Comparison of ENCODE assay signal across 8 cellular contexts in the genomic region with DNA sequence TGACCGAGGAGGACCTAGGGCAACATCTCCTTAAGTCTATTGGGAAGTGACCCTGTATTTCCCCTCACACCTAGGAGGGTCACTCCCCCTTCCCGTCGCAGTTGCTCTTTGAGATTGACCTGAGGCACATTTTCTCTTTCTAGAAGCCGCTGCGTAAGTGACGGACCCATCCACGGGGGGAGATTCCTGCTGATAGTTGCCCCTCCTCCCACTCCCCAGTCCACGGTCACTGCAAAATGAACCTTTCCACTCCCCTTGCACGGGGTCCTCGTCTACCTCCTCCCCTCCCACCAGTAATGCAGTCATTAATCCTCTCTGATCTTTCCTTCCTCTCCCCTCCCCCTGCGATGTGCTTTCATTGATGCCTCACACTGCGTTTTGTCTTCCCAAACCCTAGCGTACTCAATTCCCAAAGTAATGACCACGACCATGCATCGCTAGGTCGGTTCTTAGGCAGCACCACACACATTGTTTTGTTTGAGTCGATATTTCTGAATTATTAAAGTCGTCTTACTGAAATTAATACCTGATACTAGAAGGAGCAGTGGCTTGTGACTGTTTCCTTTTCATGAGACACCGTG. TPM values are rescaled to one million over a fixed set of nuclear protein-coding genes. Genes with fewer than 3 reads are reported as not detected.
A peak's percentile ranks its signal among the peaks of the same experiment; 100 is the strongest.
DNase-seq lines count a peak whose midpoint lies in the region; ATAC-seq and TF ChIP-seq lines count a peak whose summit lies in the region.

No MANE protein-coding gene starts in this region.

- no peak for TF ChIP-seq CTCF in Caco-2 (IDR thresholded peaks at IDR 0.05; ENCODE audit: insufficient read depth in 1 of 2, low read depth in 1 of 2, low read length in 1 of 2, severe bottlenecking in 1 of 2, unreplicated experiment in 1 of 2)
- TF ChIP-seq CTCF in OCI-LY7 (conservative IDR thresholded peaks at IDR 0.05; ENCODE audit: low read length): no peak
- no peak for TF ChIP-seq CTCF in progenitor cell of endocrine pancreas (IDR thresholded peaks at IDR 0.05; ENCODE audit: unreplicated experiment)

- H3K9me3 Mint-ChIP-seq in Caco-2 (ENCODE audit: unreplicated experiment) (no peaks in the 10 kb centered on the region), progenitor cell of endocrine pancreas (ENCODE audit: low read depth) (no peaks in the 10 kb centered on the region)

- H3K4me3 Mint-ChIP-seq in Caco-2 (ENCODE audit: unreplicated experiment) (peak overlapping the region; percentile 99), progenitor cell of endocrine pancreas (ENCODE audit: low read depth) (peak overlapping the region; percentile 88)

- POLR2A ChIA-PET in Caco-2 (lab: Charles Lee): interaction anchor here (0.6 to 2.3 kb wide), 4 partner anchors 81 to 590 kb away, joined by 3 to 37 read pairs (median 7); a partner anchor contains a TSS
- POLR2A ChIA-PET in OCI-LY7 (lab: Charles Lee): interaction anchor here (0.6 kb wide), 1 partner anchor 56 kb away, joined by 3 read pairs; no protein-coding TSS in a partner anchor

- intact Hi-C loops in Caco-2 (cut with micrococcal nuclease; ENCODE audit: unreplicated experiment) (loop anchor here (1.0 to 10.0 kb wide), 4 partner anchors 43 to 971 kb away; a partner anchor contains a TSS), OCI-LY7 (cut with micrococcal nuclease; ENCODE audit: unreplicated experiment) (loop anchor here (1.0 to 10.0 kb wide), 3 partner anchors 81 to 578 kb away; a partner anchor contains a TSS), left ventricle myocardium superior (cut with micrococcal nuclease) (loop anchor here (10.0 kb wide), 1 partner anchor 81 kb away; a partner anchor contains a TSS)

- H3K9me2 ChIP-seq in OCI-LY7 (ENCODE audit: insufficient read depth, low read length): no peaks in the 10 kb centered on the region

- H3K36me3 ChIP-seq in Caco-2 (ENCODE audit: control insufficient read depth, insufficient read depth, low read length) (no peaks in the 10 kb centered on the region), OCI-LY7 (ENCODE audit: insufficient read depth, low read length) (no peaks in the 10 kb centered on the region)

- H4K20me1 ChIP-seq in OCI-LY7 (ENCODE audit: insufficient read depth, low read length): peaks cover 25% of the 10 kb centered on the region

- H3K9me3 ChIP-seq in Caco-2 (no peaks in the 10 kb centered on the region), OCI-LY7 (ENCODE audit: low read length) (no peaks in the 10 kb centered on the region)

- H3K4me1 ChIP-seq in Caco-2 (peaks cover 26% of the 10 kb centered on the region), OCI-LY7 (ENCODE audit: insufficient read depth, low read length, poor library complexity, severe bottlenecking) (peaks cover 29% of the 10 kb centered on the region)

- no TSS peak for BruUV-seq in Caco-2 (replicated peaks; lab: Mats Ljungman, UMichigan)
- BruUV-seq in OCI-LY7 (replicated peaks; lab: Mats Ljungman, UMichigan): no TSS peak

- peak overlapping the region; percentile 96 for H3K4me2 ChIP-seq in OCI-LY7 (ENCODE audit: low read length)

- peak; percentile 24 for ATAC-seq in GM19397 (IDR thresholded peaks at IDR 0.05; ENCODE audit: unreplicated experiment)
- peak; percentile 19 for ATAC-seq in HG03457 (IDR thresholded peaks at IDR 0.05; ENCODE audit: unreplicated experiment)
- peak; percentile 32 for ATAC-seq in left ventricle myocardium superior

- H2AFZ ChIP-seq in OCI-LY7 (ENCODE audit: low read length): peak overlapping the region; percentile 99; the same call in 1 of the 2 replicates

- H3K79me2 ChIP-seq in OCI-LY7 (ENCODE audit: insufficient read depth, low read depth, low read length): peaks cover 52% of the 10 kb centered on the region

- H3K36me3 Mint-ChIP-seq in Caco-2 (ENCODE audit: insufficient read depth, unreplicated experiment) (peaks cover 30% of the 10 kb centered on the region), progenitor cell of endocrine pancreas (ENCODE audit: insufficient read depth) (peaks cover 4% of the 10 kb centered on the region)

- H3K27me3 Mint-ChIP-seq in Caco-2 (ENCODE audit: insufficient read depth, unreplicated experiment) (peaks cover 3% of the 10 kb centered on the region), progenitor cell of endocrine pancreas (no peaks in the 10 kb centered on the region)

- H3K4me1 Mint-ChIP-seq in Caco-2 (ENCODE audit: low read depth, unreplicated experiment): peaks cover 22% of the 10 kb centered on the region
- peaks cover 41% of the 10 kb centered on the region for H3K4me1 Mint-ChIP-seq in progenitor cell of endocrine pancreas (ENCODE audit: low read depth)

- DNase-seq in Caco-2 (peak; percentile 63 to 67), OCI-LY7 (ENCODE audit: low spot score) (peak; percentile 36), amygdala (lab: John Stamatoyannopoulos, UW) (peak in 39 of 56 donors; percentile 3 to 66 (median 35)), left ventricle myocardium superior (peak; percentile 23), progenitor cell of endocrine pancreas (ENCODE audit: low spot score, unreplicated experiment) (peak; percentile 37), NCI-H226 (no peak)

- peak overlapping the region; percentile 36 for H3K27ac ChIP-seq in OCI-LY7 (ENCODE audit: low read depth, low read length, poor library complexity, severe bottlenecking)

- CTCF ChIA-PET in Caco-2 (lab: Charles Lee) (interaction anchor here (1.4 to 1.5 kb wide), 3 partner anchors 59 to 96 kb away, joined by 4 to 6 read pairs (median 6); a partner anchor contains a TSS), OCI-LY7 (lab: Charles Lee; ENCODE audit: unreplicated experiment) (no interaction called here)

- H3K4me3 ChIP-seq in Caco-2 (ENCODE audit: low read depth, low read length) (peak overlapping the region; percentile 94), OCI-LY7 (ENCODE audit: low read depth, low read length, poor library complexity, severe bottlenecking) (peak overlapping the region; percentile 97)

- H3K27me3 ChIP-seq in Caco-2 (replicated peaks; ENCODE audit: control insufficient read depth, insufficient read depth, low read length): no peaks in the 10 kb centered on the region

- H3K27ac Mint-ChIP-seq in Caco-2 (ENCODE audit: unreplicated experiment) (peak overlapping the region; percentile 97), progenitor cell of endocrine pancreas (peak overlapping the region; percentile 99)

RNA-seq across cellular contexts. Expression of a gene that starts 0.8 kb away (rescaled TPM):
- total RNA-seq in Caco-2 (2022) (78.7 and 89.9 TPM in 2 replicates), OCI-LY7 (2022) (84.3 and 88.1 TPM in 2 replicates), left ventricle myocardium superior (19.0 TPM), progenitor cell of endocrine pancreas (285 and 295 TPM in 2 replicates)
- total RNA-seq in OCI-LY7 (2014; rRNA removed; shearing (Covaris generic)): 15.1 and 23.7 TPM in 2 replicates
